14 cellular contexts compared by ENCODE assay signal in genomic region chr2:138564586-138565250, GRCh38.
"Had no signal": no experiment of that assay in that cellular context is flagged by ENCODE, and none has a peak within 500 bp of the region (broad histone marks: within the 10 kb centered on the region; RNA-seq: fewer than 3 reads in every experiment).

No MANE protein-coding gene starts in this region.

- DNase-seq: activated CD4-positive, alpha-beta memory T cell treated with anti-CD3 and anti-CD28 coated beads, Interleukin-2, amount 10 ng/mL, durations not matched to agents 7 days and 5 days; activated CD4-positive, alpha-beta T cell treated with anti-CD3 and anti-CD28 coated beads for 4 hours; activated naive CD4-positive, alpha-beta T cell treated with anti-CD3 and anti-CD28 coated beads, Interleukin-2, amount 10 ng/mL, durations not matched to agents 7 days and 5 days; activated T-cell treated with anti-CD3 and anti-CD28 coated beads, Interleukin-2, amount 50 U/mL, for 24 hours; foreskin melanocyte; immature natural killer cell; left cardiac atrium; mesenchymal stem cell; natural killer cell; T-helper 2 cell; thyroid gland had no signal

- H3K4me1 ChIP-seq: thyroid gland had no signal

- H3K9me3 ChIP-seq: neutrophil, thyroid gland had no signal

- H3K27ac ChIP-seq: cardiac muscle cell, neutrophil, thyroid gland had no signal

- ATAC-seq: left cardiac atrium; natural killer cell; stimulated activated memory B cell treated with anti-CD40 and anti-IgM and Interleukin-4, amounts not matched to agents 10 μg/mL and 1 μg/mL and 100 μg/mL, for 72 hours had no signal

- H3K27me3 ChIP-seq: cardiac muscle cell, neutrophil, thyroid gland had no signal

- H3K4me3 ChIP-seq: cardiac muscle cell, thyroid gland had no signal
